In the genomic region with DNA sequence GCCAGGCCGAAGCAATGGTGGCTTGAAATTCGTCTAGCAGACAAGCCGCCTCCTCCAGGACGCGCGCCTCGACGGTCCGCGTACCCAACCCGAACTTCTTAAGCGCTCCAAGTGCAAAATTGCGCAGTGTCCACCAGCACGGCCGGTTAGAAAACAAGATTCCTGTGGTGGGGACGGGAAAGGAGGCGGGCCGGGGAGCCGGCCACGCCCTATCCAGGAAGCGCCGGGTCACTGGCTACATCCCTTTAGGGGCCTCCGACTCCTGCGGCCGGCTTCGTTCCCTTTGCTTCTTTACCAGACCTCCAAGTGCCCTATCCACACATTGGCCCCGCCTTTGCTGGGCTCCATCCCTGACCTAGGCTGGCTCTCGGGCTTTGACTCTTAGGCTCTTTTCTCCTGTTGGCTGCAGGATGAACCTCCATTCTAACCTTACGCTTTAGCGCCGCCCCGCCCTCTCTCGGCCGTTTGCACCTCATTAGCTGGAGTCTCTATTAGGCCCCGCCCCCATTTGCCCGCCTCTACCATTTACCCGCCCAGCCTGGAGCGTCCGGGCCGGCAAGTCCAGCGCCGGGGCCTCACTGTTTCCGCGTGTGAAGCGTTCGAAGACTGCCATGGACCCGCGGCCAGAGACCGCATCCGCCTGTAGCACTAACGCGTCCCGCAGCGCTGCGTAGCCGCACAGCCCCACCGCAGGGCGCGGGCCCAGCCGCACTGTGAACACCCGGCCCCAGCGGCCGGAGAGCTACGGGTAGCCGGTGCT, we compare ENCODE assay signal across 9 cellular contexts. TPM values are rescaled to one million over a fixed set of nuclear protein-coding genes. Genes with fewer than 3 reads are reported as not detected.
A peak's percentile ranks its signal among the peaks of the same experiment; 100 is the strongest.
DNase-seq lines count a peak whose midpoint lies in the region; ATAC-seq, FAIRE-seq and TF ChIP-seq lines count a peak whose summit lies in the region.
"Not testable (repeated sequence)": the region's sequence is repeated elsewhere in the genome, so short reads cannot be mapped to it uniquely, and the experiment has no call there.
"Had no signal": no experiment of that assay in that cellular context is flagged by ENCODE, and none has a peak within 500 bp of the region (broad histone marks: within the 10 kb centered on the region; RNA-seq: fewer than 3 reads in every experiment).

No MANE protein-coding gene starts in this region.

- TF ChIP-seq CTCF in AG09309 (IDR thresholded peaks at IDR 0.05; ENCODE audit: control insufficient read depth, insufficient read depth, low read depth, low read length, missing control alignments); keratinocyte (optimal IDR thresholded peaks at IDR 0.05 in 1 of 3, IDR thresholded peaks at IDR 0.05 in 1 of 3, conservative IDR thresholded peaks at IDR 0.05 in 1 of 3; ENCODE audit: extremely low read depth in 1 of 3, insufficient read depth in 2 of 3, low read length in 3 of 3): not testable (repeated sequence)

- FAIRE-seq in keratinocyte (lab: Jason Lieb, UNC) = not testable (repeated sequence)

- DNase-seq in AG09309 (ENCODE audit: low read depth); activated T-cell treated with anti-CD3 and anti-CD28 coated beads, Interleukin-2, amount 50 U/mL, for 4 hours; keratinocyte (ENCODE audit: low read depth, low spot score): not testable (repeated sequence)
- peak; percentile 94 for DNase-seq in OCI-M1 (lab: John Stamatoyannopoulos, UW)
- DNase-seq in effector CD8-positive, alpha-beta T cell (lab: John Stamatoyannopoulos, UW) = peak; percentile 24

- H2AFZ ChIP-seq in keratinocyte (ENCODE audit: control insufficient read depth, low read length) = peak overlapping the region; percentile 66

- peaks cover 12% of the 10 kb centered on the region for H3K36me3 Mint-ChIP-seq in activated T-cell treated with anti-CD3 and anti-CD28 coated beads, Interleukin-2, amount 50 U/mL, for 4 hours (ENCODE audit: insufficient read depth)

- peaks cover 59% of the 10 kb centered on the region for H3K4me1 Mint-ChIP-seq in activated T-cell treated with anti-CD3 and anti-CD28 coated beads, Interleukin-2, amount 50 U/mL, for 4 hours (ENCODE audit: low read depth)

- ATAC-seq in GM19035 (IDR thresholded peaks at IDR 0.05; ENCODE audit: unreplicated experiment) (peak; percentile 61), HG03354 (IDR thresholded peaks at IDR 0.05; ENCODE audit: poor library complexity, severe bottlenecking, unreplicated experiment) (peak; percentile 76)
- peak; percentile 83 to 86 for ATAC-seq in activated T-cell treated with anti-CD3 and anti-CD28 coated beads, Interleukin-2, amount 50 U/mL, for 4 hours

- not testable (repeated sequence) for H3K27ac ChIP-seq in keratinocyte (ENCODE audit: control insufficient read depth, insufficient read depth, low read length)
- H3K27ac ChIP-seq in rectal smooth muscle tissue (ENCODE audit: low read depth, low read length) = peak overlapping the region; percentile 57

- H3K4me1 ChIP-seq in keratinocyte (ENCODE audit: control insufficient read depth, extremely low read depth, insufficient read depth, low read length) (peaks cover 27% of the 10 kb centered on the region), rectal smooth muscle tissue (ENCODE audit: control insufficient read depth, insufficient read depth, low read length) (peaks cover 14% of the 10 kb centered on the region)

- peak overlapping the region; percentile 22 for H3K9ac ChIP-seq in keratinocyte (ENCODE audit: control insufficient read depth, extremely low read depth, insufficient read depth, low read length)
- H3K9ac ChIP-seq in rectal smooth muscle tissue (ENCODE audit: low read length) = not testable (repeated sequence)

- H3K4me3 ChIP-seq in AG09309 (ENCODE audit: control insufficient read depth, low read depth, low read length) (peak overlapping the region; percentile 30), keratinocyte (ENCODE audit: control insufficient read depth in 2 of 3, extremely low read depth in 1 of 3, insufficient read depth in 2 of 3, low read depth in 1 of 3, low read length in 3 of 3) (peak overlapping the region in 2 of 3 experiments; percentile 46 to 56), rectal smooth muscle tissue (ENCODE audit: low read length) (peak overlapping the region; percentile 59)

- H3K9me1 ChIP-seq in keratinocyte (ENCODE audit: control insufficient read depth, extremely low read depth, insufficient read depth, low read length) = not testable (repeated sequence)

- peak overlapping the region; percentile 58 for H3K4me2 ChIP-seq in keratinocyte (ENCODE audit: control insufficient read depth, extremely low read depth, insufficient read depth, low read depth, low read length)

- H3K9me3 Mint-ChIP-seq in activated T-cell treated with anti-CD3 and anti-CD28 coated beads, Interleukin-2, amount 50 U/mL, for 4 hours = not testable (repeated sequence)

- H3K27me3 Mint-ChIP-seq in activated T-cell treated with anti-CD3 and anti-CD28 coated beads, Interleukin-2, amount 50 U/mL, for 4 hours (ENCODE audit: low read depth) = not testable (repeated sequence)

- H4K20me1 ChIP-seq in keratinocyte (ENCODE audit: control insufficient read depth, extremely low read depth, insufficient read depth, low read length) = not testable (repeated sequence)

- peak overlapping the region; percentile 87 for H3K4me3 Mint-ChIP-seq in activated T-cell treated with anti-CD3 and anti-CD28 coated beads, Interleukin-2, amount 50 U/mL, for 4 hours

- H3K79me2 ChIP-seq in keratinocyte (ENCODE audit: control insufficient read depth, insufficient read depth, low read length) = peaks cover 10% of the 10 kb centered on the region

- H3K9me3 ChIP-seq in keratinocyte (ENCODE audit: control insufficient read depth, low read depth, low read length) = not testable (repeated sequence)

- H3K36me3 ChIP-seq in keratinocyte (ENCODE audit: control insufficient read depth in 2 of 2, extremely low read depth in 1 of 2, insufficient read depth in 2 of 2, low read length in 2 of 2) = peaks cover 15 to 18% of the 10 kb centered on the region in 2 experiments
- not testable (repeated sequence) for H3K36me3 ChIP-seq in rectal smooth muscle tissue (ENCODE audit: control insufficient read depth, insufficient read depth, low read length)

- not testable (repeated sequence) for H3K27me3 ChIP-seq in keratinocyte (ENCODE audit: control insufficient read depth, extremely low read depth, insufficient read depth, low read length); rectal smooth muscle tissue (ENCODE audit: control insufficient read depth, insufficient read depth, low read length)

- dilution Hi-C loops in keratinocyte (cut with MboI; ENCODE audit: extremely low pct_ligation_motif_present, low sequenced_read_pairs) = not testable (repeated sequence)

RNA-seq across cellular contexts. Expression of gene EGLN2, which starts 11.8 kb away (rescaled TPM):
- total RNA-seq in activated T-cell treated with anti-CD3 and anti-CD28 coated beads, Interleukin-2, amount 50 U/mL, for 4 hours = 10 to 100 TPM; 86.3 to 95.4 (median 89.4) TPM
- polyA plus RNA-seq in keratinocyte = 31.6 to 57.0 TPM (median 41.0 TPM) in 3 replicates
- polyA plus RNA-seq in keratinocyte (2011; ENCODE audit: low read depth) = 7.2 TPM
- polyA plus RNA-seq in keratinocyte (2011; cell fraction: cytosol; rRNA removed) = 27.7 and 50.2 TPM in 2 replicates
- 39.8 and 58.0 TPM in 2 replicates for polyA plus RNA-seq in keratinocyte (2011; cell fraction: nucleus; rRNA removed)
- polyA plus RNA-seq in keratinocyte (2012; ENCODE audit: low replicate concordance) = 27.9 and 71.5 TPM in 2 replicates
- polyA minus RNA-seq in keratinocyte = 40.5 to 110 TPM (median 61.5 TPM) in 3 replicates
- 56.8 TPM for polyA minus RNA-seq in keratinocyte (2011; cell fraction: cytosol; rRNA and poly(A)+ RNA removed)
- polyA minus RNA-seq in keratinocyte (2011; cell fraction: nucleus; rRNA and poly(A)+ RNA removed) = 23.4 and 25.2 TPM in 2 replicates

RNA-seq across cellular contexts. Expression of gene RAB4B, which starts 32.8 kb away (rescaled TPM):
- 10 to 100 TPM; 26.6 to 34.9 (median 30.0) TPM for total RNA-seq in activated T-cell treated with anti-CD3 and anti-CD28 coated beads, Interleukin-2, amount 50 U/mL, for 4 hours
- polyA plus RNA-seq in keratinocyte = 13.2 to 17.1 TPM (median 15.0 TPM) in 3 replicates
- 3.4 TPM for polyA plus RNA-seq in keratinocyte (2011; ENCODE audit: low read depth)
- polyA plus RNA-seq in keratinocyte (2011; cell fraction: cytosol; rRNA removed) = 7.1 and 14.2 TPM in 2 replicates
- polyA plus RNA-seq in keratinocyte (2011; cell fraction: nucleus; rRNA removed) = 21.7 and 25.9 TPM in 2 replicates
- polyA plus RNA-seq in keratinocyte (2012; ENCODE audit: low replicate concordance) = 15.7 and 20.3 TPM in 2 replicates
- polyA minus RNA-seq in keratinocyte = 7.4 to 21.5 TPM (median 7.7 TPM) in 3 replicates
- polyA minus RNA-seq in keratinocyte (2011; cell fraction: cytosol; rRNA and poly(A)+ RNA removed) = 11.7 TPM
- 1.9 and 2.9 TPM in 2 replicates for polyA minus RNA-seq in keratinocyte (2011; cell fraction: nucleus; rRNA and poly(A)+ RNA removed)

RNA-seq across cellular contexts. Expression of gene MIA, which starts 35.5 kb away (rescaled TPM):
- under 1 TPM in 1 of 3 donors, not detected in 2; 0.87 TPM for total RNA-seq in activated T-cell treated with anti-CD3 and anti-CD28 coated beads, Interleukin-2, amount 50 U/mL, for 4 hours
- 3.4 to 7.4 TPM (median 5.5 TPM) in 3 replicates for polyA plus RNA-seq in keratinocyte
- polyA plus RNA-seq in keratinocyte (2011; ENCODE audit: low read depth) = not detected
- polyA plus RNA-seq in keratinocyte (2011; cell fraction: cytosol; rRNA removed) = 2.2 and 6.2 TPM in 2 replicates
- polyA plus RNA-seq in keratinocyte (2011; cell fraction: nucleus; rRNA removed) = 0.76 and 3.1 TPM in 2 replicates
- 2.2 and 15.4 TPM in 2 replicates for polyA plus RNA-seq in keratinocyte (2012; ENCODE audit: low replicate concordance)
- 2.4 to 8.9 TPM (median 5.7 TPM) in 3 replicates for polyA minus RNA-seq in keratinocyte
- polyA minus RNA-seq in keratinocyte (2011; cell fraction: cytosol; rRNA and poly(A)+ RNA removed) = not detected
- 3.2 TPM in 1 of 2 replicates, not detected in the other for polyA minus RNA-seq in keratinocyte (2011; cell fraction: nucleus; rRNA and poly(A)+ RNA removed)

RNA-seq across cellular contexts. Expression of gene CYP2A6, which starts 39.4 kb away (rescaled TPM):
- under 1 TPM; 0.38 to 0.50 (median 0.38) TPM for total RNA-seq in activated T-cell treated with anti-CD3 and anti-CD28 coated beads, Interleukin-2, amount 50 U/mL, for 4 hours
- not detected in 3 replicates for polyA plus RNA-seq in keratinocyte
- not detected for polyA plus RNA-seq in keratinocyte (2011; ENCODE audit: low read depth)
- polyA plus RNA-seq in keratinocyte (2011; cell fraction: cytosol; rRNA removed) = not detected in 2 replicates
- polyA plus RNA-seq in keratinocyte (2011; cell fraction: nucleus; rRNA removed) = not detected in 2 replicates
- not detected in 2 replicates for polyA plus RNA-seq in keratinocyte (2012; ENCODE audit: low replicate concordance)
- not detected in 3 replicates for polyA minus RNA-seq in keratinocyte
- not detected for polyA minus RNA-seq in keratinocyte (2011; cell fraction: cytosol; rRNA and poly(A)+ RNA removed)
- not detected in 2 replicates for polyA minus RNA-seq in keratinocyte (2011; cell fraction: nucleus; rRNA and poly(A)+ RNA removed)
- total RNA-seq: PC-9 had no signal

RNA-seq across cellular contexts. Expression of gene SNRPA, which starts 59.8 kb away (rescaled TPM):
- 100 to 1,000 TPM; 213 to 234 (median 219) TPM for total RNA-seq in activated T-cell treated with anti-CD3 and anti-CD28 coated beads, Interleukin-2, amount 50 U/mL, for 4 hours
- 54.5 to 129 TPM (median 93.4 TPM) in 3 replicates for polyA plus RNA-seq in keratinocyte
- polyA plus RNA-seq in keratinocyte (2011; ENCODE audit: low read depth) = 9.3 TPM
- 83.2 and 87.4 TPM in 2 replicates for polyA plus RNA-seq in keratinocyte (2011; cell fraction: cytosol; rRNA removed)
- polyA plus RNA-seq in keratinocyte (2011; cell fraction: nucleus; rRNA removed) = 62.4 and 70.6 TPM in 2 replicates
- 33.5 and 73.1 TPM in 2 replicates for polyA plus RNA-seq in keratinocyte (2012; ENCODE audit: low replicate concordance)
- 94.9 to 233 TPM (median 101 TPM) in 3 replicates for polyA minus RNA-seq in keratinocyte
- 82.5 TPM for polyA minus RNA-seq in keratinocyte (2011; cell fraction: cytosol; rRNA and poly(A)+ RNA removed)
- 42.8 and 63.6 TPM in 2 replicates for polyA minus RNA-seq in keratinocyte (2011; cell fraction: nucleus; rRNA and poly(A)+ RNA removed)
